17 cellular contexts compared by ENCODE assay signal in the genomic region with DNA sequence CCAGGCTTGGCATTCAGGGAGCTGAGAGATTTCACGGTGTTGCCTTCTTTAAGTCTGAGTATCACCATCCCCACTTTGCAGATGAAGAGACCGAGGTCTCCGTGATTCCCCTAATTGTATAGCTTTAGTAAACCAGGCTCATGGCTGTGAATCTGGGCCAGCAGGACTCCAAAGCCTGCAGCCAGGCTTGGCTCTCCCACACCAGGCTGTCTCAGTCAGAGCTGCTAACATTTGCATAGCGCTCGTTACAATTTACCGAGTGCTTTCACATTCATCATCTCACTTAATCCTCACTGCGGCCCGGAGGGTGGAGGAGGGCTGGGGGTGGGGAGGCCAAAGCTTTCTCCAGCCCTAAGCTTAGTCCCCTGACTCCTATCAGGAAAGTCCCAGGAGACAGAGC. TPM values are rescaled to one million over a fixed set of nuclear protein-coding genes. Genes with fewer than 3 reads are reported as not detected.
"Had no signal": no experiment of that assay in that cellular context is flagged by ENCODE, and none has a peak within 500 bp of the region (broad histone marks: within the 10 kb centered on the region; RNA-seq: fewer than 3 reads in every experiment).

No MANE protein-coding gene starts in this region.

- DNase-seq: activated CD4-positive, alpha-beta memory T cell treated with anti-CD3 and anti-CD28 coated beads for 36 hours; activated CD4-positive, alpha-beta T cell treated with anti-CD3 and anti-CD28 coated beads for 1 hour; activated gamma-delta T cell; activated naive CD8-positive, alpha-beta T cell treated with anti-CD3 and anti-CD28 coated beads, Interleukin-2, amount 10 ng/mL, durations not matched to agents 7 days and 5 days; activated T-cell treated with anti-CD3 and anti-CD28 coated beads, Interleukin-2, amount 50 U/mL, for 4 hours; aorta; foreskin fibroblast; left ventricle myocardium superior; mesenchymal stem cell; stimulated activated CD4-positive, alpha-beta T cell treated with anti-CD3 and anti-CD28 coated beads, Interleukin-4, amount 100 ng/mL, for 4 hours; stomach had no signal

- H3K27ac Mint-ChIP-seq: activated CD4-positive, alpha-beta memory T cell treated with anti-CD3 and anti-CD28 coated beads for 36 hours; activated naive CD8-positive, alpha-beta T cell treated with anti-CD3 and anti-CD28 coated beads, Interleukin-2, amount 10 ng/mL, durations not matched to agents 7 days and 5 days; nephron had no signal

- H3K4me3 ChIP-seq: esophagus muscularis mucosa, skin epidermis, stomach had no signal

- H3K27ac ChIP-seq: esophagus muscularis mucosa, skin epidermis, stomach had no signal

- H3K4me1 Mint-ChIP-seq: activated naive CD8-positive, alpha-beta T cell treated with anti-CD3 and anti-CD28 coated beads, Interleukin-2, amount 10 ng/mL, durations not matched to agents 7 days and 5 days; nephron had no signal

- H3K36me3 Mint-ChIP-seq: activated CD4-positive, alpha-beta memory T cell treated with anti-CD3 and anti-CD28 coated beads for 36 hours; activated naive CD8-positive, alpha-beta T cell treated with anti-CD3 and anti-CD28 coated beads, Interleukin-2, amount 10 ng/mL, durations not matched to agents 7 days and 5 days had no signal

- H3K4me3 Mint-ChIP-seq: activated CD4-positive, alpha-beta memory T cell treated with anti-CD3 and anti-CD28 coated beads for 36 hours; activated naive CD8-positive, alpha-beta T cell treated with anti-CD3 and anti-CD28 coated beads, Interleukin-2, amount 10 ng/mL, durations not matched to agents 7 days and 5 days; activated T-cell treated with anti-CD3 and anti-CD28 coated beads, Interleukin-2, amount 50 U/mL, for 4 hours; nephron had no signal

- H3K36me3 ChIP-seq: esophagus muscularis mucosa, stomach had no signal

- ATAC-seq: activated T-cell treated with anti-CD3 and anti-CD28 coated beads, Interleukin-2, amount 50 U/mL, for 4 hours; left ventricle myocardium superior had no signal

- H3K9me3 Mint-ChIP-seq: activated T-cell treated with anti-CD3 and anti-CD28 coated beads, Interleukin-2, amount 50 U/mL, for 4 hours had no signal

- H3K4me1 ChIP-seq: esophagus muscularis mucosa, stomach had no signal

RNA-seq across cellular contexts. Expression of gene C1orf94, which starts 11.7 kb away (rescaled TPM):
- total RNA-seq: activated CD4-positive, alpha-beta memory T cell treated with anti-CD3 and anti-CD28 coated beads for 36 hours; activated naive CD8-positive, alpha-beta T cell treated with anti-CD3 and anti-CD28 coated beads, Interleukin-2, amount 10 ng/mL, durations not matched to agents 7 days and 5 days; activated T-cell treated with anti-CD3 and anti-CD28 coated beads, Interleukin-2, amount 50 U/mL, for 4 hours; aorta; kidney epithelial cell; left ventricle myocardium superior; osteoblast; stomach; T-helper 2 cell treated with Interferon-gamma antibody and Interleukin-4, amounts not matched to agents 100 ng/mL and 5 ng/mL, for 36 hours had no signal
- polyA plus RNA-seq: aorta, stomach had no signal

RNA-seq across cellular contexts. Expression of gene CSMD2, which starts 23.4 kb away (rescaled TPM):
- total RNA-seq: activated CD4-positive, alpha-beta memory T cell treated with anti-CD3 and anti-CD28 coated beads for 36 hours; activated naive CD8-positive, alpha-beta T cell treated with anti-CD3 and anti-CD28 coated beads, Interleukin-2, amount 10 ng/mL, durations not matched to agents 7 days and 5 days; activated T-cell treated with anti-CD3 and anti-CD28 coated beads, Interleukin-2, amount 50 U/mL, for 4 hours; T-helper 2 cell treated with Interferon-gamma antibody and Interleukin-4, amounts not matched to agents 100 ng/mL and 5 ng/mL, for 36 hours had no signal
